12 cellular contexts compared by ENCODE assay signal in the genomic region with DNA sequence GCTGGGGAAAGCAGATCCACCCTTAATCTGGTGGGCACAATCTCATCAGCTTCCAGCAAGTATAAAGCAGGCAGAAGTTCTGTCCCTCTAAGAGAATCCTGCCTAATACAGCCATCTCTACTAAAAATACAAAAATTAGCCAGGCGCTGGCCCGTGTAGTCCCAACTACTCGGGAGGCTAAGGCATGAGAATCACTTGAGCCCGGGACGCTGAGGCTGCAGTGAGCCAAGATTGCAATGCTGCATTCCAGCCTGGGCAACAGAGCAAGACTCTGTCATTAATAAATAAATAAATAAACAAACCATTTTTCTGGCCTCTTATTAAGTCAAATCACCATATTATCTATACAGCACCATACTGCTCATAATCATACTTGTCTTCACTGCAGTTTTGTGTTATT.
"Had no signal": no experiment of that assay in that cellular context is flagged by ENCODE, and none has a peak within 500 bp of the region (broad histone marks: within the 10 kb centered on the region; RNA-seq: fewer than 3 reads in every experiment).

No MANE protein-coding gene starts in this region.

- H3K4me3 ChIP-seq: dorsolateral prefrontal cortex, left ventricle myocardium inferior, pancreas, tibial nerve had no signal

- H3K27ac ChIP-seq: brain microvascular endothelial cell, dorsolateral prefrontal cortex, left ventricle myocardium inferior, pancreas, tibial nerve had no signal

- H3K4me3 Mint-ChIP-seq: activated CD8-positive, alpha-beta T cell treated with anti-CD3 and anti-CD28 coated beads for 36 hours; activated naive CD4-positive, alpha-beta T cell treated with anti-CD3 and anti-CD28 coated beads for 36 hours had no signal

- H3K27me3 ChIP-seq: brain microvascular endothelial cell, dorsolateral prefrontal cortex, pancreas, tibial nerve had no signal

- H3K9me3 ChIP-seq: left ventricle myocardium inferior, pancreas, tibial nerve had no signal

- H3K9me3 Mint-ChIP-seq: activated CD8-positive, alpha-beta T cell treated with anti-CD3 and anti-CD28 coated beads for 36 hours; activated naive CD4-positive, alpha-beta T cell treated with anti-CD3 and anti-CD28 coated beads for 36 hours had no signal

- H3K27ac Mint-ChIP-seq: activated naive CD4-positive, alpha-beta T cell treated with anti-CD3 and anti-CD28 coated beads for 36 hours had no signal

- H3K36me3 ChIP-seq: brain microvascular endothelial cell, left ventricle myocardium inferior, pancreas, tibial nerve had no signal

- H3K27me3 Mint-ChIP-seq: activated CD8-positive, alpha-beta T cell treated with anti-CD3 and anti-CD28 coated beads for 36 hours had no signal

- DNase-seq: activated CD8-positive, alpha-beta memory T cell treated with anti-CD3 and anti-CD28 coated beads, Interleukin-2, amount 50 U/mL, for 48 hours; activated CD8-positive, alpha-beta T cell treated with anti-CD3 and anti-CD28 coated beads for 36 hours; activated naive CD4-positive, alpha-beta T cell treated with anti-CD3 and anti-CD28 coated beads for 36 hours; brain microvascular endothelial cell; dorsolateral prefrontal cortex; islet precursor cell; left ventricle myocardium inferior; pancreas; retina; stimulated activated CD4-positive, alpha-beta T cell treated with anti-CD3 and anti-CD28 coated beads, Interleukin-4, amount 100 ng/mL, for 4 hours; T-helper 9 cell had no signal
